ENCODE assay signal across 2 cellular contexts in genomic region chr6:149942461-149942829, GRCh38.
TF ChIP-seq lines count a peak whose summit lies in the region.

No MANE protein-coding gene starts in this region.

TF ChIP-seq in GM23338, 12 proteins besides CTCF, POLR2A, EP300 and RAD21 (continued from another document):
- TF ChIP-seq, protein P1, sequence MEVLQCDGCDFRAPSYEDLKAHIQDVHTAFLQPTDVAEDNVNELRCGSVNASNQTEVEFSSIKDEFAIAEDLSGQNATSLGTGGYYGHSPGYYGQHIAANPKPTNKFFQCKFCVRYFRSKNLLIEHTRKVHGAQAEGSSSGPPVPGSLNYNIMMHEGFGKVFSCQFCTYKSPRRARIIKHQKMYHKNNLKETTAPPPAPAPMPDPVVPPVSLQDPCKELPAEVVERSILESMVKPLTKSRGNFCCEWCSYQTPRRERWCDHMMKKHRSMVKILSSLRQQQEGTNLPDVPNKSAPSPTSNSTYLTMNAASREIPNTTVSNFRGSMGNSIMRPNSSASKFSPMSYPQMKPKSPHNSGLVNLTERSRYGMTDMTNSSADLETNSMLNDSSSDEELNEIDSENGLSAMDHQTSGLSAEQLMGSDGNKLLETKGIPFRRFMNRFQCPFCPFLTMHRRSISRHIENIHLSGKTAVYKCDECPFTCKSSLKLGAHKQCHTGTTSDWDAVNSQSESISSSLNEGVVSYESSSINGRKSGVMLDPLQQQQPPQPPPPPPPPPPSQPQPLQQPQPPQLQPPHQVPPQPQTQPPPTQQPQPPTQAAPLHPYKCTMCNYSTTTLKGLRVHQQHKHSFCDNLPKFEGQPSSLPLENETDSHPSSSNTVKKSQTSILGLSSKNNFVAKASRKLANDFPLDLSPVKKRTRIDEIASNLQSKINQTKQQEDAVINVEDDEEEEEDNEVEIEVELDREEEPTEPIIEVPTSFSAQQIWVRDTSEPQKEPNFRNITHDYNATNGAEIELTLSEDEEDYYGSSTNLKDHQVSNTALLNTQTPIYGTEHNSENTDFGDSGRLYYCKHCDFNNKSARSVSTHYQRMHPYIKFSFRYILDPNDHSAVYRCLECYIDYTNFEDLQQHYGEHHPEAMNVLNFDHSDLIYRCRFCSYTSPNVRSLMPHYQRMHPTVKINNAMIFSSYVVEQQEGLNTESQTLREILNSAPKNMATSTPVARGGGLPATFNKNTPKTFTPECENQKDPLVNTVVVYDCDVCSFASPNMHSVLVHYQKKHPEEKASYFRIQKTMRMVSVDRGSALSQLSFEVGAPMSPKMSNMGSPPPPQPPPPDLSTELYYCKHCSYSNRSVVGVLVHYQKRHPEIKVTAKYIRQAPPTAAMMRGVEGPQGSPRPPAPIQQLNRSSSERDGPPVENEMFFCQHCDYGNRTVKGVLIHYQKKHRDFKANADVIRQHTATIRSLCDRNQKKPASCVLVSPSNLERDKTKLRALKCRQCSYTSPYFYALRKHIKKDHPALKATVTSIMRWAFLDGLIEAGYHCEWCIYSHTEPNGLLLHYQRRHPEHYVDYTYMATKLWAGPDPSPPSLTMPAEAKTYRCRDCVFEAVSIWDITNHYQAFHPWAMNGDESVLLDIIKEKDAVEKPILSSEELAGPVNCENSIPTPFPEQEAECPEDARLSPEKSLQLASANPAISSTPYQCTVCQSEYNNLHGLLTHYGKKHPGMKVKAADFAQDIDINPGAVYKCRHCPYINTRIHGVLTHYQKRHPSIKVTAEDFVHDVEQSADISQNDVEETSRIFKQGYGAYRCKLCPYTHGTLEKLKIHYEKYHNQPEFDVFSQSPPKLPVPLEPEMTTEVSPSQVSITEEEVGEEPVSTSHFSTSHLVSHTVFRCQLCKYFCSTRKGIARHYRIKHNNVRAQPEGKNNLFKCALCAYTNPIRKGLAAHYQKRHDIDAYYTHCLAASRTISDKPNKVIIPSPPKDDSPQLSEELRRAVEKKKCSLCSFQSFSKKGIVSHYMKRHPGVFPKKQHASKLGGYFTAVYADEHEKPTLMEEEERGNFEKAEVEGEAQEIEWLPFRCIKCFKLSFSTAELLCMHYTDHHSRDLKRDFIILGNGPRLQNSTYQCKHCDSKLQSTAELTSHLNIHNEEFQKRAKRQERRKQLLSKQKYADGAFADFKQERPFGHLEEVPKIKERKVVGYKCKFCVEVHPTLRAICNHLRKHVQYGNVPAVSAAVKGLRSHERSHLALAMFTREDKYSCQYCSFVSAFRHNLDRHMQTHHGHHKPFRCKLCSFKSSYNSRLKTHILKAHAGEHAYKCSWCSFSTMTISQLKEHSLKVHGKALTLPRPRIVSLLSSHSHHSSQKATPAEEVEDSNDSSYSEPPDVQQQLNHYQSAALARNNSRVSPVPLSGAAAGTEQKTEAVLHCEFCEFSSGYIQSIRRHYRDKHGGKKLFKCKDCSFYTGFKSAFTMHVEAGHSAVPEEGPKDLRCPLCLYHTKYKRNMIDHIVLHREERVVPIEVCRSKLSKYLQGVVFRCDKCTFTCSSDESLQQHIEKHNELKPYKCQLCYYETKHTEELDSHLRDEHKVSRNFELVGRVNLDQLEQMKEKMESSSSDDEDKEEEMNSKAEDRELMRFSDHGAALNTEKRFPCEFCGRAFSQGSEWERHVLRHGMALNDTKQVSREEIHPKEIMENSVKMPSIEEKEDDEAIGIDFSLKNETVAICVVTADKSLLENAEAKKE (CRISPR knock-in tag; IDR thresholded peaks at IDR 0.05) = no peak
- TF ChIP-seq, protein P2, sequence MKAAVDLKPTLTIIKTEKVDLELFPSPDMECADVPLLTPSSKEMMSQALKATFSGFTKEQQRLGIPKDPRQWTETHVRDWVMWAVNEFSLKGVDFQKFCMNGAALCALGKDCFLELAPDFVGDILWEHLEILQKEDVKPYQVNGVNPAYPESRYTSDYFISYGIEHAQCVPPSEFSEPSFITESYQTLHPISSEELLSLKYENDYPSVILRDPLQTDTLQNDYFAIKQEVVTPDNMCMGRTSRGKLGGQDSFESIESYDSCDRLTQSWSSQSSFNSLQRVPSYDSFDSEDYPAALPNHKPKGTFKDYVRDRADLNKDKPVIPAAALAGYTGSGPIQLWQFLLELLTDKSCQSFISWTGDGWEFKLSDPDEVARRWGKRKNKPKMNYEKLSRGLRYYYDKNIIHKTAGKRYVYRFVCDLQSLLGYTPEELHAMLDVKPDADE (IDR thresholded peaks at IDR 0.05) = no peak
- TF ChIP-seq CREB1 (CRISPR knock-in tag; IDR thresholded peaks at IDR 0.05; ENCODE audit: low read depth) = no peak
- TF ChIP-seq POLR2AphosphoS5 (IDR thresholded peaks at IDR 0.05; ENCODE audit: low read depth) = no peak
- TF ChIP-seq EZH2phosphoT487 (IDR thresholded peaks at IDR 0.05; ENCODE audit: unreplicated experiment) = no peak
- TF ChIP-seq NANOG (IDR thresholded peaks at IDR 0.05; ENCODE audit: borderline replicate concordance) = no peak

TF ChIP-seq in SK-N-SH treated with all-trans-retinoic acid at 6 μM for 48 hours, 23 proteins besides CTCF, POLR2A, EP300 and RAD21 (continued from another document):
- TF ChIP-seq CREB5 (CRISPR knock-in tag; IDR thresholded peaks at IDR 0.05; ENCODE audit: low read depth) = no peak
